Comparison of ENCODE assay signal across 8 cellular contexts in genomic region chr12:57751432-57751787, GRCh38. TPM values are rescaled to one million over a fixed set of nuclear protein-coding genes. Genes with fewer than 3 reads are reported as not detected.
DNase-seq lines count a peak whose midpoint lies in the region; ATAC-seq and TF ChIP-seq lines count a peak whose summit lies in the region.

No MANE protein-coding gene starts in this region.

- H2AFZ ChIP-seq in MM.1S (ENCODE audit: low read length): peak overlapping the region; percentile 60

- intact Hi-C loops in dorsolateral prefrontal cortex (cut with DNase I): no loop called here

- peaks cover 0 to 56% (median 12%) of the 10 kb centered on the region in 11 experiments; a peak in 13 of 22 replicates for H4K20me1 ChIP-seq in BLaER1 treated with 17β-estradiol and CSF1 and Interleukin-3, amounts not matched to agents 10 nM and 100 nM
- H4K20me1 ChIP-seq in MM.1S (ENCODE audit: insufficient read depth, low read length): no peaks in the 10 kb centered on the region

- H3K36me3 ChIP-seq in BLaER1 treated with 17β-estradiol and CSF1 and Interleukin-3, amounts not matched to agents 10 nM and 100 nM: peaks cover 46 to 51% (median 48%) of the 10 kb centered on the region in 11 experiments
- H3K36me3 ChIP-seq in MM.1S (replicated peaks; ENCODE audit: insufficient read depth, low read length): peaks cover 7% of the 10 kb centered on the region; the same call in 1 of the 2 replicates

- no peaks in the 10 kb centered on the region for H3K9me2 ChIP-seq in MM.1S (replicated peaks; ENCODE audit: insufficient read depth, low read length)

- H3K27me3 ChIP-seq in BLaER1 treated with 17β-estradiol and CSF1 and Interleukin-3, amounts not matched to agents 10 nM and 100 nM: peaks cover 17 to 37% (median 36%) of the 10 kb centered on the region in 11 experiments
- H3K27me3 ChIP-seq in MM.1S (replicated peaks; ENCODE audit: insufficient read depth, low read length): no peaks in the 10 kb centered on the region
- no peaks in the 10 kb centered on the region for H3K27me3 ChIP-seq in dorsolateral prefrontal cortex

- H3F3A ChIP-seq in MM.1S (ENCODE audit: insufficient read depth, low read length): peaks cover 38% of the 10 kb centered on the region

- H3K27ac ChIP-seq in BLaER1 treated with 17β-estradiol and CSF1 and Interleukin-3, amounts not matched to agents 10 nM and 100 nM: peak overlapping the region; percentile 86 to 98 (median 94)
- H3K27ac ChIP-seq in MM.1S (ENCODE audit: low read length): peak overlapping the region; percentile 44; the same call in 1 of the 2 replicates
- H3K27ac ChIP-seq in dorsolateral prefrontal cortex: peak overlapping the region in 53 of 59 donors; percentile 1 to 95 (median 86)

- H3K27ac Mint-ChIP-seq in nephron: peak overlapping the region; percentile 87 to 97 (median 97)

- H3K9ac ChIP-seq in BLaER1 treated with 17β-estradiol and CSF1 and Interleukin-3, amounts not matched to agents 10 nM and 100 nM: peak overlapping the region; percentile 88 to 98 (median 94)
- H3K9ac ChIP-seq in MM.1S (ENCODE audit: low read length): peak overlapping the region; percentile 88

- H3K9me3 Mint-ChIP-seq in nephron: no peaks in the 10 kb centered on the region

- H3K79me2 ChIP-seq in MM.1S (ENCODE audit: low read length): peaks cover 34% of the 10 kb centered on the region

- H3K4me1 Mint-ChIP-seq in nephron: peaks cover 41% of the 10 kb centered on the region

- peak overlapping the region; percentile 98 to 99 (median 99) for H3K4me3 Mint-ChIP-seq in nephron

- H3K27me3 Mint-ChIP-seq in nephron (ENCODE audit: low read depth): peaks cover 29% of the 10 kb centered on the region

- peak overlapping the region; percentile 87 to 99 (median 97) for H3K4me2 ChIP-seq in BLaER1 treated with 17β-estradiol and CSF1 and Interleukin-3, amounts not matched to agents 10 nM and 100 nM
- peak overlapping the region; percentile 70 for H3K4me2 ChIP-seq in MM.1S (ENCODE audit: low read depth, low read length)

- peak overlapping the region; percentile 75 to 96 (median 82) for H3K4me3 ChIP-seq in BLaER1 treated with 17β-estradiol and CSF1 and Interleukin-3, amounts not matched to agents 10 nM and 100 nM
- H3K4me3 ChIP-seq in MM.1S (ENCODE audit: low read length) (peak overlapping the region; percentile 72), dorsolateral prefrontal cortex (peak overlapping the region; percentile 54 to 99 (median 89))

- no peak for TF ChIP-seq CTCF in MM.1S (IDR thresholded peaks at IDR 0.05; ENCODE audit: low read length)
- TF ChIP-seq CTCF in dorsolateral prefrontal cortex (IDR thresholded peaks at IDR 0.05 in 54 of 56, conservative IDR thresholded peaks at IDR 0.05 in 2 of 56; ENCODE audit: low read depth in 1 of 56, partially characterized antibody in 56 of 56): no peak
- TF ChIP-seq CTCF in nephron (IDR thresholded peaks at IDR 0.05; ENCODE audit: unreplicated experiment in 3 of 3): no peak

- peaks cover 48% of the 10 kb centered on the region for H3K36me3 Mint-ChIP-seq in nephron (ENCODE audit: low read depth)

- DNase-seq in MM.1S (no peak), dorsolateral prefrontal cortex (no peak)
- DNase-seq in activated CD4-positive, alpha-beta T cell treated with anti-CD3 and anti-CD28 coated beads, Interleukin-2, amount 50 U/mL, for 1 hour: no peak

- ATAC-seq in GM18909 (IDR thresholded peaks at IDR 0.05; ENCODE audit: poor library complexity, unreplicated experiment) (no peak), GM21381 (IDR thresholded peaks at IDR 0.05; ENCODE audit: unreplicated experiment) (no peak), GM21447 (IDR thresholded peaks at IDR 0.05; ENCODE audit: unreplicated experiment) (no peak)

- H3K9me3 ChIP-seq in BLaER1 treated with 17β-estradiol and CSF1 and Interleukin-3, amounts not matched to agents 10 nM and 100 nM (replicated peaks in 1 of 11): no peaks in the 10 kb centered on the region
- no peaks in the 10 kb centered on the region for H3K9me3 ChIP-seq in MM.1S (replicated peaks; ENCODE audit: insufficient read depth, low read length)

- peaks cover 37 to 60% (median 45%) of the 10 kb centered on the region in 10 experiments for H3K4me1 ChIP-seq in BLaER1 treated with 17β-estradiol and CSF1 and Interleukin-3, amounts not matched to agents 10 nM and 100 nM
- peaks cover 28% of the 10 kb centered on the region for H3K4me1 ChIP-seq in MM.1S (ENCODE audit: low read length)

RNA-seq across cellular contexts. Expression of gene CDK4, which starts 0.7 kb away (rescaled TPM):
- 10 to 100 TPM; 20.2 to 50.6 (median 29.3) TPM for total RNA-seq in dorsolateral prefrontal cortex

RNA-seq across cellular contexts. Expression of gene MARCHF9, which starts 3.5 kb away (rescaled TPM):
- total RNA-seq in dorsolateral prefrontal cortex: 10 to 100 TPM; 11.5 to 26.2 (median 18.3) TPM

RNA-seq across cellular contexts. Expression of gene TSPAN31, which starts 6.6 kb away (rescaled TPM):
- total RNA-seq in dorsolateral prefrontal cortex: 10 to 100 TPM; 21.6 to 47.8 (median 33.9) TPM

RNA-seq across cellular contexts. Expression of gene AGAP2, which starts 12.9 kb away (rescaled TPM):
- total RNA-seq in dorsolateral prefrontal cortex: 100 to 1,000 TPM in 119 of 120 experiments, 10 to 100 TPM in 1; 76.2 to 322 (median 239) TPM

RNA-seq across cellular contexts. Expression of gene CYP27B1, which starts 15.5 kb away (rescaled TPM):
- 1 to 10 TPM in 25 of 120 experiments, under 1 TPM in 60, not detected in 35; 0.18 to 5.3 (median 0.63) TPM for total RNA-seq in dorsolateral prefrontal cortex

Comparison
In these comparisons a context has a peak if more than half of its experiments do, and no peak if none do; other contexts are left out.
1. H3K27ac ChIP-seq: peak in every context shown above with its lines; median percentile 94 in BLaER1 treated with 17β-estradiol and CSF1 and Interleukin-3, amounts not matched to agents 10 nM and 100 nM; 86 in dorsolateral prefrontal cortex; 44 in MM.1S.